ENCODE assay signal across 18 cellular contexts in the genomic region with DNA sequence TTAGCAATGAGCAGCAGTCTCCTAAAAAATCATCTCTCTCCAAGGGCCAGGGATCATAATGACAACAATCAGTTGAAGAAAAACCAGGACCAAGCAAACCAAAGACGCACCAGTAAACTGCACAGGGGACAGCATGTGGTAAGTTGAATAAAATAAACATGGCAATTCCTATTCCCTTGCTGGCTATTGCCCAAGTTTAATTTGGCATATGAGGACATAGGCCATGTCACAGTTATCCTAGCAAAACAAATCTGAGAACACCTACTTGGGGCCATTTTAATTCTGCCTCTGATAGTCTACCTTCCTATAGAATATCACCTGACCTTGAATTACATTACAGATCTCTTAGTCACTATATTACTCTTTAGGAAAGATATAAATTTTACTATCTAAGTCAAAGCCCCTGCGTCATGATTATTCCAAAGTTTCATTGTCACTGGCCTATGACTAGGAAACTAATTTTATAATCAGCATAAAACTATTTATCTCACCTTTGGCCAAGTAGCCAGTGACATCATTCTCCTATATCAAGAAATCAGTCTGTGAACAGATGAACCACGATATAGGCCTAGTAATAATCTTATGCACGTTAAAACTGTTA. TPM values are rescaled to one million over a fixed set of nuclear protein-coding genes. Genes with fewer than 3 reads are reported as not detected.
DNase-seq lines count a peak whose midpoint lies in the region; ATAC-seq, FAIRE-seq and TF ChIP-seq lines count a peak whose summit lies in the region.
"Had no signal": no experiment of that assay in that cellular context is flagged by ENCODE, and none has a peak within 500 bp of the region (broad histone marks: within the 10 kb centered on the region; RNA-seq: fewer than 3 reads in every experiment).

No MANE protein-coding gene starts in this region.

- no peak for TF ChIP-seq POLR2A in HepG2 (IDR thresholded peaks at IDR 0.05; ENCODE audit: insufficient read depth in 1 of 2, low read depth in 2 of 2, low read length in 2 of 2)
- TF ChIP-seq POLR2A in testis (IDR thresholded peaks at IDR 0.05), result no peak

- WGBS in liver, result 81% methylated on average over 4 of the region's 4 CpGs
- 97% methylated on average over 4 of the region's 4 CpGs for WGBS in HepG2 (ENCODE audit: low lambda C conversion rate)
- 94% methylated on average over 4 of the region's 4 CpGs for WGBS in testis, 2 donors

- in situ Hi-C loops in HepG2 (cut with HindIII; ENCODE audit: extremely low pct_ligation_motif_present, low pct_unique_long_range_greater_than_20kb), result no loop called here

- peak overlapping the region; percentile 49 for H3K4me3 Mint-ChIP-seq in endothelial cell (ENCODE audit: unreplicated experiment)
- H3K4me3 Mint-ChIP-seq: CD4-positive, alpha-beta memory T cell had no signal

- H3K4me3 ChIP-seq in liver (ENCODE audit: low read depth in 1 of 3, low read length in 3 of 3) (no peak overlapping the region), HepG2 (replicated peaks in 1 of 3; ENCODE audit: insufficient read depth in 1 of 3, low read depth in 2 of 3, low read length in 3 of 3) (no peak overlapping the region), mucosa of descending colon (no peak overlapping the region), testis (no peak overlapping the region)
- H3K4me3 ChIP-seq: A549, GM23248, HAP-1 had no signal

- CTCF ChIA-PET in HepG2 (lab: Yijun Ruan, JAX; ENCODE audit: low intra/inter-chr PET ratio, low total read pairs), result no interaction called here

- TF ChIP-seq EP300 in HepG2 (IDR thresholded peaks at IDR 0.05; ENCODE audit: low read depth in 2 of 2, low read length in 2 of 2), result no peak
- TF ChIP-seq EP300 in HepG2 (CRISPR knock-in tag; IDR thresholded peaks at IDR 0.05; ENCODE audit: borderline replicate concordance), result no peak

- DNase-seq in HepG2 (ENCODE audit: low spot score), result no peak
- no peak for DNase-seq in endothelial cell (ENCODE audit: low spot score)
- no peak for DNase-seq in mucosa of descending colon
- DNase-seq in testis, result no peak
- DNase-seq in glomerular visceral epithelial cell (ENCODE audit: extremely low spot score), result no peak
- DNase-seq in GM03348 (ENCODE audit: low spot score), result no peak
- no peak for DNase-seq in islet precursor cell
- DNase-seq: AML-193; CD4-positive, alpha-beta memory T cell; DMS153; DMS79; GDM1; GM23248 had no signal

- no TSS peak for BruUV-seq in HepG2 (replicated peaks; lab: Mats Ljungman, UMichigan)

- no peaks in the 10 kb centered on the region for H3K79me2 ChIP-seq in HepG2 (ENCODE audit: insufficient read depth, low read length)

- no peaks in the 10 kb centered on the region for H3K27me3 ChIP-seq in liver (ENCODE audit: control insufficient read depth in 4 of 4, insufficient read depth in 4 of 4, low read length in 3 of 4)
- no peaks in the 10 kb centered on the region for H3K27me3 ChIP-seq in HepG2 (ENCODE audit: control insufficient read depth in 1 of 2, insufficient read depth in 2 of 2, low read length in 2 of 2)
- H3K27me3 ChIP-seq in testis, result no peaks in the 10 kb centered on the region

- TF ChIP-seq CTCF in liver (IDR thresholded peaks at IDR 0.05; ENCODE audit: low read depth, low read length, missing input control) (no peak), HepG2 (CRISPR knock-in tag; IDR thresholded peaks at IDR 0.05) (no peak), endothelial cell (IDR thresholded peaks at IDR 0.05; ENCODE audit: unreplicated experiment) (no peak), mucosa of descending colon (IDR thresholded peaks at IDR 0.05) (no peak), testis (IDR thresholded peaks at IDR 0.05) (no peak)

- peaks cover 0 to 5% (median under 1%) of the 10 kb centered on the region in 4 donors for H3K36me3 ChIP-seq in liver (ENCODE audit: control insufficient read depth in 4 of 4, insufficient read depth in 3 of 4, low read depth in 1 of 4, low read length in 3 of 4)
- H3K36me3 ChIP-seq in HepG2 (replicated peaks in 1 of 2; ENCODE audit: control insufficient read depth in 1 of 2, insufficient read depth in 2 of 2, low read length in 2 of 2), result peaks cover 1 to 13% of the 10 kb centered on the region in 2 experiments; a peak in 3 of 5 replicates
- no peaks in the 10 kb centered on the region for H3K36me3 ChIP-seq in mucosa of descending colon (ENCODE audit: low read depth)
- H3K36me3 ChIP-seq in testis (ENCODE audit: low read depth, missing control alignments), result no peaks in the 10 kb centered on the region

- H3K36me3 Mint-ChIP-seq in endothelial cell (ENCODE audit: low read depth, unreplicated experiment), result peaks cover 14% of the 10 kb centered on the region

- no peak overlapping the region for H3K27ac Mint-ChIP-seq in endothelial cell (ENCODE audit: unreplicated experiment)
- H3K27ac Mint-ChIP-seq: CD4-positive, alpha-beta memory T cell had no signal

- H3K27ac ChIP-seq in liver (ENCODE audit: low read depth in 1 of 2, low read length in 2 of 2), result peak overlapping the region in 1 of 2 donors; percentile 13
- no peak overlapping the region for H3K27ac ChIP-seq in HepG2 (ENCODE audit: extremely low read length, insufficient read depth, low read length)
- H3K27ac ChIP-seq in testis, result no peak overlapping the region
- H3K27ac ChIP-seq: 22Rv1, A549, C4-2B, GM23248 had no signal

- no peaks in the 10 kb centered on the region for H3K9me3 Mint-ChIP-seq in endothelial cell (ENCODE audit: unreplicated experiment)
- H3K9me3 Mint-ChIP-seq: CD4-positive, alpha-beta memory T cell had no signal

- H3K9ac ChIP-seq in liver (ENCODE audit: low read depth in 1 of 2, low read length in 2 of 2), result no peak overlapping the region
- no peak overlapping the region for H3K9ac ChIP-seq in HepG2 (ENCODE audit: insufficient read depth, low read depth, low read length)
- H3K9ac ChIP-seq: GM23248 had no signal

- H3K9me3 ChIP-seq in liver (ENCODE audit: control insufficient read depth in 4 of 4, low read length in 3 of 4) (no peaks in the 10 kb centered on the region), HepG2 (ENCODE audit: low read length) (no peaks in the 10 kb centered on the region), mucosa of descending colon (no peaks in the 10 kb centered on the region), testis (no peaks in the 10 kb centered on the region)
- H3K9me3 ChIP-seq: A549, HAP-1 had no signal

- ATAC-seq in HepG2 (no peak), mucosa of descending colon (peak; percentile 80)
- ATAC-seq: A549 had no signal

- H2AFZ ChIP-seq in HepG2 (ENCODE audit: low read length), result no peak overlapping the region
- H2AFZ ChIP-seq: GM23248 had no signal

- H3K4me1 ChIP-seq in liver (ENCODE audit: control insufficient read depth in 4 of 4, insufficient read depth in 4 of 4, low read length in 3 of 4), result peaks cover 6 to 19% (median 11%) of the 10 kb centered on the region in 4 donors
- peaks cover 20% of the 10 kb centered on the region for H3K4me1 ChIP-seq in HepG2 (ENCODE audit: insufficient read depth, low read length)
- H3K4me1 ChIP-seq in mucosa of descending colon (ENCODE audit: low read depth), result peaks cover 4% of the 10 kb centered on the region
- H3K4me1 ChIP-seq in testis, result peaks cover 3% of the 10 kb centered on the region
- H3K4me1 ChIP-seq: A549 had no signal

- H4K20me1 ChIP-seq in HepG2 (ENCODE audit: insufficient read depth, low read length), result no peaks in the 10 kb centered on the region

- POLR2A ChIA-PET in HepG2 (lab: Yijun Ruan, JAX), result no interaction called here

- H3K27me3 Mint-ChIP-seq in endothelial cell (ENCODE audit: unreplicated experiment), result peaks cover 2% of the 10 kb centered on the region
- H3K27me3 Mint-ChIP-seq: CD4-positive, alpha-beta memory T cell had no signal

- no peak overlapping the region for H3K4me2 ChIP-seq in HepG2 (ENCODE audit: low read depth, low read length)
- H3K4me2 ChIP-seq: A549 had no signal

- no peak for FAIRE-seq in HepG2 (lab: Jason Lieb, UNC)
- FAIRE-seq: A549 had no signal

- H3K4me1 Mint-ChIP-seq in endothelial cell (ENCODE audit: unreplicated experiment), result no peaks in the 10 kb centered on the region

- intact Hi-C loops in HepG2 (cut with micrococcal nuclease; ENCODE audit: unreplicated experiment) (no loop called here), mucosa of descending colon (cut with DNase I, micrococcal nuclease) (loop anchor here (5.0 kb wide), 2 partner anchors 108 to 113 kb away; no protein-coding TSS in a partner anchor), testis (cut with DNase I; ENCODE audit: low total_unique reads) (loop anchor here (10.0 kb wide), 1 partner anchor 106 kb away; no protein-coding TSS in a partner anchor)

- no peak for TF ChIP-seq RAD21 in liver (IDR thresholded peaks at IDR 0.05)
- no peak for TF ChIP-seq RAD21 in HepG2 (CRISPR knock-in tag; IDR thresholded peaks at IDR 0.05)

RNA-seq across cellular contexts. Expression of gene AP3S2, which starts 23.0 kb away (rescaled TPM):
- total RNA-seq in liver (10 to 100 TPM; 24.1 to 73.5 TPM), HepG2 (2016; rRNA removed; fragmentation: Illumina TruSeq; extraction: Trizol) (44.4 and 69.5 TPM in 2 replicates), endothelial cell (ENCODE audit: unreplicated experiment) (23.2 TPM), mucosa of descending colon (10 to 100 TPM; 56.1 to 93.4 (median 65.1) TPM), testis (10 to 100 TPM; 45.8 to 53.0 TPM)
- polyA plus RNA-seq in liver (10 to 100 TPM in 1 of 2 donors, 1 to 10 TPM in 1; 8.4 to 27.6 TPM), HepG2 (2011; rRNA removed) (16.5 and 17.6 TPM in 2 replicates), testis (ENCODE audit: insufficient read depth, low read depth, low replicate concordance) (31.9 TPM)
- total RNA-seq in HepG2 (2016; cell fraction: cytosol; rRNA removed; fragmentation: Illumina TruSeq; extraction: Trizol; ENCODE audit: low read depth), result 14.8 and 16.1 TPM in 2 replicates
- total RNA-seq in HepG2 (2016; cell fraction: insoluble cytoplasmic fraction; rRNA removed; fragmentation: Illumina TruSeq; extraction: Trizol), result 44.6 and 83.7 TPM in 2 replicates
- total RNA-seq in HepG2 (2016; cell fraction: membrane; rRNA removed; fragmentation: Illumina TruSeq; extraction: Trizol), result 19.4 and 21.8 TPM in 2 replicates
- 26.9 and 31.9 TPM in 2 replicates for total RNA-seq in HepG2 (2016; cell fraction: nucleus; rRNA removed; fragmentation: Illumina TruSeq; extraction: Trizol)
- 13.1 and 25.8 TPM in 2 replicates for polyA plus RNA-seq in HepG2 (2011; cell fraction: cytosol; rRNA removed)
- polyA plus RNA-seq in HepG2 (2011; cell fraction: nucleus; rRNA removed), result 10.5 and 11.5 TPM in 2 replicates
- 22.0 and 35.9 TPM in 2 replicates for polyA plus RNA-seq in HepG2 (2012)
- polyA plus RNA-seq in HepG2 (2016; cell fraction: cytosol; fragmentation: Illumina TruSeq; extraction: Trizol; ENCODE audit: low read depth), result 4.3 and 5.8 TPM in 2 replicates
- polyA plus RNA-seq in HepG2 (2016; cell fraction: insoluble cytoplasmic fraction; fragmentation: Illumina TruSeq; extraction: Trizol; ENCODE audit: low read depth), result 44.5 and 54.7 TPM in 2 replicates
- 8.7 and 9.0 TPM in 2 replicates for polyA plus RNA-seq in HepG2 (2016; cell fraction: membrane; fragmentation: Illumina TruSeq; extraction: Trizol; ENCODE audit: low read depth)
- 14.9 and 16.6 TPM in 2 replicates for polyA plus RNA-seq in HepG2 (2016; cell fraction: nucleus; fragmentation: Illumina TruSeq; extraction: Trizol; ENCODE audit: insufficient read depth, low read depth)
- polyA minus RNA-seq in HepG2 (2011; rRNA and poly(A)+ RNA removed; ENCODE audit: low replicate concordance), result 52.1 and 55.9 TPM in 2 replicates
- polyA minus RNA-seq in HepG2 (2011; cell fraction: cytosol; rRNA and poly(A)+ RNA removed), result 20.8 and 31.4 TPM in 2 replicates
- polyA minus RNA-seq in HepG2 (2011; cell fraction: nucleus; rRNA and poly(A)+ RNA removed), result 37.1 and 44.4 TPM in 2 replicates

RNA-seq across cellular contexts. Expression of gene ARPIN, which starts 42.0 kb away (rescaled TPM):
- total RNA-seq in liver (1 to 10 TPM; 3.9 to 7.2 TPM), HepG2 (2016; rRNA removed; fragmentation: Illumina TruSeq; extraction: Trizol) (5.0 and 5.3 TPM in 2 replicates), endothelial cell (ENCODE audit: unreplicated experiment) (13.3 TPM), mucosa of descending colon (10 to 100 TPM; 39.0 to 45.8 (median 43.0) TPM), testis (10 to 100 TPM in 1 of 2 donors, 1 to 10 TPM in 1; 6.6 to 14.3 TPM)
- polyA plus RNA-seq in liver (1 to 10 TPM; 1.6 to 3.2 TPM), HepG2 (2011; rRNA removed) (2.8 and 2.9 TPM in 2 replicates), testis (ENCODE audit: insufficient read depth, low read depth, low replicate concordance) (15.9 TPM)
- total RNA-seq in HepG2 (2016; cell fraction: cytosol; rRNA removed; fragmentation: Illumina TruSeq; extraction: Trizol; ENCODE audit: low read depth), result 1.2 and 1.7 TPM in 2 replicates
- total RNA-seq in HepG2 (2016; cell fraction: insoluble cytoplasmic fraction; rRNA removed; fragmentation: Illumina TruSeq; extraction: Trizol), result 4.1 and 5.0 TPM in 2 replicates
- 2.6 and 2.8 TPM in 2 replicates for total RNA-seq in HepG2 (2016; cell fraction: membrane; rRNA removed; fragmentation: Illumina TruSeq; extraction: Trizol)
- total RNA-seq in HepG2 (2016; cell fraction: nucleus; rRNA removed; fragmentation: Illumina TruSeq; extraction: Trizol), result 4.1 and 5.5 TPM in 2 replicates
- polyA plus RNA-seq in HepG2 (2011; cell fraction: cytosol; rRNA removed), result 1.7 and 2.2 TPM in 2 replicates
- polyA plus RNA-seq in HepG2 (2011; cell fraction: nucleus; rRNA removed), result 3.2 and 3.8 TPM in 2 replicates
- 1.8 and 3.2 TPM in 2 replicates for polyA plus RNA-seq in HepG2 (2012)
- polyA plus RNA-seq in HepG2 (2016; cell fraction: cytosol; fragmentation: Illumina TruSeq; extraction: Trizol; ENCODE audit: low read depth), result 0.83 and 1.00 TPM in 2 replicates
- polyA plus RNA-seq in HepG2 (2016; cell fraction: insoluble cytoplasmic fraction; fragmentation: Illumina TruSeq; extraction: Trizol; ENCODE audit: low read depth), result 4.0 and 4.8 TPM in 2 replicates
- 1.8 TPM in 2 replicates for polyA plus RNA-seq in HepG2 (2016; cell fraction: membrane; fragmentation: Illumina TruSeq; extraction: Trizol; ENCODE audit: low read depth)
- polyA plus RNA-seq in HepG2 (2016; cell fraction: nucleus; fragmentation: Illumina TruSeq; extraction: Trizol; ENCODE audit: insufficient read depth, low read depth), result 4.8 and 6.0 TPM in 2 replicates
- 4.6 and 18.8 TPM in 2 replicates for polyA minus RNA-seq in HepG2 (2011; rRNA and poly(A)+ RNA removed; ENCODE audit: low replicate concordance)
- 1.5 and 1.8 TPM in 2 replicates for polyA minus RNA-seq in HepG2 (2011; cell fraction: cytosol; rRNA and poly(A)+ RNA removed)
- polyA minus RNA-seq in HepG2 (2011; cell fraction: nucleus; rRNA and poly(A)+ RNA removed), result 4.5 and 6.6 TPM in 2 replicates
- polyA plus RNA-seq: CD4-positive, alpha-beta memory T cell had no signal

RNA-seq across cellular contexts. Expression of gene ANPEP, which starts 56.1 kb away (rescaled TPM):
- total RNA-seq in liver (100 to 1,000 TPM in 1 of 2 donors, 10 to 100 TPM in 1; 88.8 to 182 TPM), HepG2 (2016; rRNA removed; fragmentation: Illumina TruSeq; extraction: Trizol) (34.6 and 60.4 TPM in 2 replicates), endothelial cell (ENCODE audit: unreplicated experiment) (203 TPM), mucosa of descending colon (1,000 to 10,000 TPM in 1 of 3 donors, 100 to 1,000 TPM in 2; 270 to 1,014 (median 289) TPM), testis (10 to 100 TPM in 1 of 2 donors, 1 to 10 TPM in 1; 5.0 to 11.1 TPM)
- polyA plus RNA-seq in liver (100 to 1,000 TPM; 150 to 227 TPM), HepG2 (2011; rRNA removed) (91.6 and 133 TPM in 2 replicates), testis (ENCODE audit: insufficient read depth, low read depth, low replicate concordance) (12.9 TPM)
- total RNA-seq in HepG2 (2016; cell fraction: cytosol; rRNA removed; fragmentation: Illumina TruSeq; extraction: Trizol; ENCODE audit: low read depth), result 15.6 and 16.8 TPM in 2 replicates
- total RNA-seq in HepG2 (2016; cell fraction: insoluble cytoplasmic fraction; rRNA removed; fragmentation: Illumina TruSeq; extraction: Trizol), result 26.1 and 65.2 TPM in 2 replicates
- total RNA-seq in HepG2 (2016; cell fraction: membrane; rRNA removed; fragmentation: Illumina TruSeq; extraction: Trizol), result 26.0 and 27.7 TPM in 2 replicates
- total RNA-seq in HepG2 (2016; cell fraction: nucleus; rRNA removed; fragmentation: Illumina TruSeq; extraction: Trizol), result 86.6 and 113 TPM in 2 replicates
- 71.6 and 76.1 TPM in 2 replicates for polyA plus RNA-seq in HepG2 (2011; cell fraction: cytosol; rRNA removed)
- 264 and 286 TPM in 2 replicates for polyA plus RNA-seq in HepG2 (2011; cell fraction: nucleus; rRNA removed)
- polyA plus RNA-seq in HepG2 (2012), result 157 and 182 TPM in 2 replicates
- 14.0 and 14.9 TPM in 2 replicates for polyA plus RNA-seq in HepG2 (2016; cell fraction: cytosol; fragmentation: Illumina TruSeq; extraction: Trizol; ENCODE audit: low read depth)
- 44.3 and 62.9 TPM in 2 replicates for polyA plus RNA-seq in HepG2 (2016; cell fraction: insoluble cytoplasmic fraction; fragmentation: Illumina TruSeq; extraction: Trizol; ENCODE audit: low read depth)
- 31.7 and 35.7 TPM in 2 replicates for polyA plus RNA-seq in HepG2 (2016; cell fraction: membrane; fragmentation: Illumina TruSeq; extraction: Trizol; ENCODE audit: low read depth)
- polyA plus RNA-seq in HepG2 (2016; cell fraction: nucleus; fragmentation: Illumina TruSeq; extraction: Trizol; ENCODE audit: insufficient read depth, low read depth), result 327 and 338 TPM in 2 replicates
- polyA minus RNA-seq in HepG2 (2011; rRNA and poly(A)+ RNA removed; ENCODE audit: low replicate concordance), result 0.07 and 103 TPM in 2 replicates
- 60.8 and 79.8 TPM in 2 replicates for polyA minus RNA-seq in HepG2 (2011; cell fraction: cytosol; rRNA and poly(A)+ RNA removed)
- polyA minus RNA-seq in HepG2 (2011; cell fraction: nucleus; rRNA and poly(A)+ RNA removed), result 44.8 and 60.0 TPM in 2 replicates
- polyA plus RNA-seq: CD4-positive, alpha-beta memory T cell had no signal
